8 cellular contexts compared by ENCODE assay signal in genomic region chr2:177239934-177240600, GRCh38. TPM values are rescaled to one million over a fixed set of nuclear protein-coding genes. Genes with fewer than 3 reads are reported as not detected.
DNase-seq lines count a peak whose midpoint lies in the region; ATAC-seq lines count a peak whose summit lies in the region.

No MANE protein-coding gene starts in this region.

- H3K4me1 Mint-ChIP-seq in stimulated activated naive CD8-positive, alpha-beta T cell treated with anti-CD3 and anti-CD28 coated beads, Interleukin-15, amount 100 ng/mL, for 72 hours: peaks cover 76% of the 10 kb centered on the region

- peak overlapping the region; percentile 6 to 58 for H3K4me3 Mint-ChIP-seq in stimulated activated naive CD8-positive, alpha-beta T cell treated with anti-CD3 and anti-CD28 coated beads, Interleukin-15, amount 100 ng/mL, for 72 hours

- peak overlapping the region in 1 of 2 donors; percentile 86 for H3K27ac Mint-ChIP-seq in stimulated activated naive CD8-positive, alpha-beta T cell treated with anti-CD3 and anti-CD28 coated beads, Interleukin-15, amount 100 ng/mL, for 72 hours

- no peaks in the 10 kb centered on the region for H3K9me3 Mint-ChIP-seq in stimulated activated naive CD8-positive, alpha-beta T cell treated with anti-CD3 and anti-CD28 coated beads, Interleukin-15, amount 100 ng/mL, for 72 hours

- DNase-seq in NCI-H1436 treated with DMSO at 0.1 percent for 48 hours (lab: John Stamatoyannopoulos, UW) (peak; percentile 16), NCI-H1436 (lab: John Stamatoyannopoulos, UW) (no peak), NCI-H460 (ENCODE audit: extremely low read depth, low read depth) (peak; percentile 53), anterior cingulate cortex (lab: John Stamatoyannopoulos, UW) (peak in 40 of 58 donors; percentile 8 to 83 (median 34)), inferior parietal cortex (ENCODE audit: extremely low spot score) (peak; percentile 65), NCI-H82 (lab: John Stamatoyannopoulos, UW) (no peak)
- DNase-seq in stimulated activated naive CD8-positive, alpha-beta T cell treated with anti-CD3 and anti-CD28 coated beads, Interleukin-15, amount 100 ng/mL, for 72 hours: no peak

- ATAC-seq in HG02623 (IDR thresholded peaks at IDR 0.05; ENCODE audit: unreplicated experiment): peak; percentile 47
- ATAC-seq in stimulated activated naive CD8-positive, alpha-beta T cell treated with anti-CD3 and anti-CD28 coated beads, Interleukin-15, amount 100 ng/mL, for 72 hours: peak; percentile 91

- H3K27me3 Mint-ChIP-seq in stimulated activated naive CD8-positive, alpha-beta T cell treated with anti-CD3 and anti-CD28 coated beads, Interleukin-15, amount 100 ng/mL, for 72 hours: no peaks in the 10 kb centered on the region

RNA-seq across cellular contexts. Expression of gene NFE2L2, which starts 24.5 kb away (rescaled TPM):
- total RNA-seq in NCI-H460 (2014; rRNA removed; shearing (Covaris generic)): 96.5 and 97.3 TPM in 2 replicates
- 39.0 and 50.6 TPM in 2 replicates for polyA plus RNA-seq in NCI-H460 (2014; cell fraction: nucleus; rRNA removed)

RNA-seq across cellular contexts. Expression of gene HNRNPA3, which starts 27.5 kb away (rescaled TPM):
- total RNA-seq in NCI-H460 (2014; rRNA removed; shearing (Covaris generic)): 52.9 and 65.7 TPM in 2 replicates
- 70.1 and 76.2 TPM in 2 replicates for polyA plus RNA-seq in NCI-H460 (2014; cell fraction: nucleus; rRNA removed)

Comparison
In these comparisons a context has a peak if more than half of its experiments do, and no peak if none do; other contexts are left out.
1. DNase-seq: peak in NCI-H1436 treated with DMSO at 0.1 percent for 48 hours (single experiment), NCI-H460 (single experiment), anterior cingulate cortex (40 of 58) and inferior parietal cortex (single experiment); none in NCI-H1436 (single experiment), stimulated activated naive CD8-positive, alpha-beta T cell treated with anti-CD3 and anti-CD28 coated beads, Interleukin-15, amount 100 ng/mL, for 72 hours (0 of 2) and NCI-H82 (single experiment).